23 cellular contexts compared by ENCODE assay signal in the genomic region with DNA sequence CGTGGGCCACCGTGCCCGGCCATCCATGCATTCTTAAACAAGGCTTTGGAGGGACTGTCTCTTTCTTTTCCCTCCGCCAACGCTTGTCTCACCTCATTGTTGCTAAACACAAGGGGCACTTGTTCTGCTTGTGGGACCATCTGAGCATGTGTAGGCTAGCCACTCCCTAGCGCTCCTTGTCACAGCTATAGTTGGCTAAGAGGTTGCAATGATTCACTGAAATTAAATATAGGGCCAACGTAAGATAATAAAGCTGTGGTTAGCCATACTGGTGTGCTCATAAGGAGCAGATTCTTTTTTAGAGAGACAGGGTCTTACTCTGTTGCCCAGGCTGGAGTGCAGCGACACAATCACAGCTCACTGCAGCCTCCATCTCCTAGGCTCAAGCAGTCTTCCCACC. TPM values are rescaled to one million over a fixed set of nuclear protein-coding genes. Genes with fewer than 3 reads are reported as not detected.
"Had no signal": no experiment of that assay in that cellular context is flagged by ENCODE, and none has a peak within 500 bp of the region (broad histone marks: within the 10 kb centered on the region; RNA-seq: fewer than 3 reads in every experiment).

No MANE protein-coding gene starts in this region.

- ATAC-seq: activated CD4-positive, alpha-beta T cell treated with anti-CD3 and anti-CD28 coated beads for 36 hours; esophagus mucosa; gastrocnemius medialis; left lobe of liver; natural killer cell treated with Interleukin-12 subunit alpha and Interleukin-12 subunit beta and Interleukin-15 and Interleukin-18, amount 100 ng/mL, for 72 hours; pancreas; WTC11 had no signal

- H3K27ac ChIP-seq: gastrocnemius medialis, neutrophil, pancreas, thyroid gland had no signal

- DNase-seq: activated CD4-positive, alpha-beta T cell treated with anti-CD3 and anti-CD28 coated beads for 36 hours; activated CD4-positive, alpha-beta T cell treated with anti-CD3 and anti-CD28 coated beads, Interleukin-2, amount 50 U/mL, for 48 hours; activated gamma-delta T cell; caudate nucleus; gastrocnemius medialis; head of caudate nucleus; kidney; pancreas; stimulated activated naive CD4-positive, alpha-beta T cell; thyroid gland had no signal

- H3K4me3 ChIP-seq: gastrocnemius medialis, lung, pancreas, thyroid gland had no signal

- H3K4me1 ChIP-seq: pancreas, thyroid gland had no signal

- FAIRE-seq: endometrium, kidney, pancreas, TTC549 had no signal

- H3K27me3 ChIP-seq: gastrocnemius medialis, neutrophil, pancreas, thyroid gland had no signal

- H3K9me3 ChIP-seq: gastrocnemius medialis, neutrophil, pancreas, thyroid gland had no signal

RNA-seq across cellular contexts. Expression of a gene that starts 43.5 kb away (rescaled TPM):
- total RNA-seq: activated CD4-positive, alpha-beta T cell treated with anti-CD3 and anti-CD28 coated beads for 36 hours; esophagus mucosa; gastrocnemius medialis; left lobe of liver; mesothelial cell of epicardium; natural killer cell treated with Interleukin-12 subunit alpha and Interleukin-12 subunit beta and Interleukin-15 and Interleukin-18, amount 100 ng/mL, for 72 hours; pancreas; subcutaneous adipose tissue; T-helper 2 cell treated with Interferon-gamma antibody and Interleukin-4, amounts not matched to agents 100 ng/mL and 5 ng/mL, for 36 hours; thyroid gland; ureter; WTC11 had no signal
- polyA plus RNA-seq: adipose tissue had no signal
